Comparison of ENCODE assay signal across 34 cellular contexts in the genomic region with DNA sequence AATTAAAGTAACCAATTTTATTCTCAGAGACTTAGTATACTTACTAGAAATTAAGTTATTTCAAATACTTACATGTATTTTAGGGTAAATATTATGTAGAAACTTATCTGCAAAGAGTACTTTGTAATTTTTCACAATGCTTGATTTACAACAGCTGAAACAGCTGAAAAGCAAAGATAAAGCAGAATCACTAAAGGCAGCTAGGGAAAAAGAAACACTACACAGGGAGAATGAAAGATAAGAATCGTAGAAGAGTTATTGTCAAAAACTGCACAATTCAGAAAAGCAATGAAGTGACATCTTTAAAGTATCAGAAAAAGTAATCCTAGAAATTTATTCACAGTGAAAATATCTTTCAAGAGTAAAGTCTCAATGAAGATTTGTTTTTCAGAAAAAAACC.
"Had no signal": no experiment of that assay in that cellular context is flagged by ENCODE, and none has a peak within 500 bp of the region (broad histone marks: within the 10 kb centered on the region; RNA-seq: fewer than 3 reads in every experiment).

No MANE protein-coding gene starts in this region.

- H3K27me3 ChIP-seq: adrenal gland, body of pancreas, brain microvascular endothelial cell, breast epithelium had no signal

- DNase-seq: activated CD4-positive, alpha-beta memory T cell treated with anti-CD3 and anti-CD28 coated beads, Interleukin-2, amount 10 ng/mL, durations not matched to agents 7 days and 5 days; activated CD4-positive, alpha-beta T cell treated with anti-CD3 and anti-CD28 coated beads for 1 hour; activated CD4-positive, alpha-beta T cell treated with anti-CD3 and anti-CD28 coated beads for 36 hours; activated CD4-positive, alpha-beta T cell treated with anti-CD3 and anti-CD28 coated beads for 48 hours; activated CD4-positive, alpha-beta T cell treated with anti-CD3 and anti-CD28 coated beads, Interleukin-2, amount 10 ng/mL, durations not matched to agents 7 days and 5 days; activated CD4-positive, alpha-beta T cell treated with anti-CD3 and anti-CD28 coated beads, Interleukin-2, amount 50 U/mL, for 48 hours; activated CD4-positive, CD25-positive, alpha-beta regulatory T cell; activated CD8-positive, alpha-beta memory T cell treated with anti-CD3 and anti-CD28 coated beads for 24 hours; activated CD8-positive, alpha-beta memory T cell treated with anti-CD3 and anti-CD28 coated beads, Interleukin-2, amount 10 ng/mL, durations not matched to agents 7 days and 5 days; activated CD8-positive, alpha-beta memory T cell treated with anti-CD3 and anti-CD28 coated beads, Interleukin-2, amount 50 U/mL, for 48 hours; activated CD8-positive, alpha-beta T cell treated with anti-CD3 and anti-CD28 coated beads, Interleukin-2, amount 10 ng/mL, durations not matched to agents 7 days and 5 days; activated effector memory CD4-positive, alpha-beta T cell treated with Interleukin-2 at 50 U/mL for 16 hours; activated gamma-delta T cell; activated naive CD4-positive, alpha-beta T cell treated with anti-CD3 and anti-CD28 coated beads, Interleukin-2, amount 50 U/mL, for 16 hours; activated naive CD4-positive, alpha-beta T cell treated with Interleukin-2 at 50 U/mL for 16 hours; activated naive CD8-positive, alpha-beta T cell treated with anti-CD3 and anti-CD28 coated beads for 36 hours; activated T-cell treated with anti-CD3 and anti-CD28 coated beads, Interleukin-2, amount 50 U/mL, for 24 hours; activated T-cell treated with anti-CD3 and anti-CD28 coated beads, Interleukin-2, amount 50 U/mL, for 48 hours; adrenal gland; amniotic stem cell; aorta; body of pancreas; brain microvascular endothelial cell; central memory CD4-positive, alpha-beta T cell; T-helper 1 cell; T-helper 2 cell; T-helper 9 cell; WERI-Rb-1 had no signal

- H3K4me1 ChIP-seq: adrenal gland, breast epithelium had no signal

- ATAC-seq: activated CD4-positive, alpha-beta T cell treated with anti-CD3 and anti-CD28 coated beads for 36 hours; activated CD4-positive, CD25-positive, alpha-beta regulatory T cell treated with anti-CD3 and anti-CD28 coated beads, Interleukin-2, amount 50 U/mL, for 24 hours; activated CD8-positive, alpha-beta memory T cell treated with anti-CD3 and anti-CD28 coated beads, Interleukin-2, amount 10 ng/mL, durations not matched to agents 7 days and 5 days; activated CD8-positive, alpha-beta T cell treated with anti-CD3 and anti-CD28 coated beads, Interleukin-2, amount 10 ng/mL, durations not matched to agents 7 days and 5 days; activated naive CD4-positive, alpha-beta T cell treated with anti-CD3 and anti-CD28 coated beads, Interleukin-2, amount 50 U/mL, for 72 hours; body of pancreas; WTC11 had no signal

- H3K36me3 ChIP-seq: adrenal gland, brain microvascular endothelial cell, breast epithelium, WERI-Rb-1 had no signal

- H3K9me3 ChIP-seq: adrenal gland, body of pancreas, breast epithelium had no signal

- FAIRE-seq: astrocyte, TTC549 had no signal

- H3K27ac ChIP-seq: adrenal gland, body of pancreas, brain microvascular endothelial cell, breast epithelium, WERI-Rb-1 had no signal

- H3K4me3 ChIP-seq: adrenal gland, body of pancreas, breast epithelium had no signal
